17 cellular contexts compared by ENCODE assay signal in the genomic region with DNA sequence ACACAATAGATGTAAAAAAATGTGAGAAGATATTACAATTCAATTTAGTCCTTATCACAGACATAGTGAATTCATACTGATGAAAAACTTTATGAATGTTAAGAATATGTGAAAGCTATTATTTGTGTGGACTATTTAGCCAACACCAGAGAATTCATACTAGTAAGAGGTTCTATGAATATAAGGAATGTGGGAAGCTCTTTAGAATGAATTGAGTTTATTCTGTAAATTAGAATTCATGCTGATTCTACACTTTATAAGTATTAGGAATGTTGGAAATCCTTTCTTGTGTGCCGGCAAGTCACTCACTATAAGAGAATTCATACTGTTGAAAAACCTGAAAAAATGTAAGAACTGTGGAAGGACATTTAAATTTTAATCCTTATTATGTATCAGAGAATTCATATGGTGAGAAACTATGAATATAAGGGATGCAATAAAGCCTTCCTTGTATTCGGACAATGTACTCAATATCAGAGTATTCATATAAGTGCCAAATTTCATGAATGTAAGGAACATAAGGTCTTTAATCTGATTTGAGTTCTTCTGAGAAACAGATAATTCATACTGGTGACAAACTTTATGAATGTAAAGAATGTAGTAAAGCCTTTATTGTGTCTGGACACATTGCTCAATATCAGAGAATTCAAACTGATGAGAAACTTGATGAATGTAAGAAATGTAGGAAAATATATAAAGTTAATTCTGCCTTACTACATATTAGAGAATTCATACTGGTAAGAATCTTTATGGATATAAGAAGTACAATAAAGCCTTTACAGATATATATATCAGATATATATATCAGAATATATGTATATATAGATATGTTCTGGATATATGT. TPM values are rescaled to one million over a fixed set of nuclear protein-coding genes. Genes with fewer than 3 reads are reported as not detected.
DNase-seq lines count a peak whose midpoint lies in the region; ATAC-seq and TF ChIP-seq lines count a peak whose summit lies in the region.
"Had no signal": no experiment of that assay in that cellular context is flagged by ENCODE, and none has a peak within 500 bp of the region (broad histone marks: within the 10 kb centered on the region; RNA-seq: fewer than 3 reads in every experiment).

No MANE protein-coding gene starts in this region.

- ATAC-seq in HG02884 (IDR thresholded peaks at IDR 0.05; ENCODE audit: unreplicated experiment) = no peak

- no peaks in the 10 kb centered on the region for H3K4me1 ChIP-seq in GM23248 (ENCODE audit: insufficient read depth)
- H3K4me1 ChIP-seq in CD4-positive, alpha-beta memory T cell (ENCODE audit: insufficient read depth, low read length) = no peaks in the 10 kb centered on the region
- H3K4me1 ChIP-seq: BE2C had no signal

- no peak for TF ChIP-seq CTCF in choroid plexus epithelial cell (conservative IDR thresholded peaks at IDR 0.05; ENCODE audit: low read depth, low read length)

- H3K4me2 ChIP-seq in GM23248 (ENCODE audit: unreplicated experiment) = no peak overlapping the region

- intact Hi-C loops in CD4-positive, alpha-beta memory T cell (cut with micrococcal nuclease) = no loop called here

- H3F3A ChIP-seq in GM23248 (ENCODE audit: insufficient read depth) = peaks cover 8% of the 10 kb centered on the region; the same call in 1 of the 2 replicates

- 55 to 63% methylated on average over 2 of the region's 2 CpGs for WGBS in GM23248 (ENCODE audit: low coverage in 1 of 2, low lambda C conversion rate in 2 of 2, missing lambda C conversion rate in 2 of 2), 2 experiments

- H3K9ac ChIP-seq in GM23248 = no peak overlapping the region

- H3K4me1 Mint-ChIP-seq in CD4-positive, alpha-beta memory T cell = no peaks in the 10 kb centered on the region

- no peaks in the 10 kb centered on the region for H4K20me1 ChIP-seq in GM23248 (ENCODE audit: insufficient read depth)

- peaks cover 0 to 1% of the 10 kb centered on the region in 2 donors for H3K27me3 Mint-ChIP-seq in CD4-positive, alpha-beta memory T cell
- H3K27me3 Mint-ChIP-seq: CD4-positive, alpha-beta T cell had no signal

- H3K4me3 Mint-ChIP-seq in CD4-positive, alpha-beta memory T cell = no peak overlapping the region
- H3K4me3 Mint-ChIP-seq: CD4-positive, alpha-beta T cell had no signal

- CTCF ChIA-PET in CD4-positive, alpha-beta memory T cell (lab: Charles Lee; ENCODE audit: partially characterized antibody) = no interaction called here

- H3K9me2 ChIP-seq in GM23248 (ENCODE audit: insufficient read depth) = no peaks in the 10 kb centered on the region

- H3K27ac Mint-ChIP-seq in CD4-positive, alpha-beta memory T cell = no peak overlapping the region
- H3K27ac Mint-ChIP-seq: CD4-positive, alpha-beta T cell had no signal

- H3K36me3 Mint-ChIP-seq in CD4-positive, alpha-beta memory T cell = peaks cover 17 to 27% of the 10 kb centered on the region in 2 donors

- no peaks in the 10 kb centered on the region for H3K36me3 ChIP-seq in GM23248 (ENCODE audit: low read depth)
- no peaks in the 10 kb centered on the region for H3K36me3 ChIP-seq in CD4-positive, alpha-beta memory T cell (ENCODE audit: insufficient read depth, low read length)
- H3K36me3 ChIP-seq: BE2C had no signal

- in situ Hi-C loops in GM23248 (cut with MboI) (no loop called here), ACHN (cut with HindIII; ENCODE audit: low pct_ligation_motif_present, low pct_unique_long_range_greater_than_20kb, low sequenced_read_pairs) (no loop called here)

- peaks cover 25% of the 10 kb centered on the region for H3K9me3 ChIP-seq in GM23248 (ENCODE audit: low read depth)
- H3K9me3 ChIP-seq in CD4-positive, alpha-beta memory T cell (ENCODE audit: control insufficient read depth in 1 of 2, low read length in 2 of 2) = peaks cover 0 to 50% of the 10 kb centered on the region in 2 donors
- H3K9me3 ChIP-seq: BE2C had no signal

- H3K4me3 ChIP-seq in GM23248 = no peak overlapping the region
- no peak overlapping the region for H3K4me3 ChIP-seq in choroid plexus epithelial cell (ENCODE audit: low read depth, low read length)
- no peak overlapping the region for H3K4me3 ChIP-seq in CD4-positive, alpha-beta memory T cell (ENCODE audit: low read length in 2 of 2)

- H3K27ac ChIP-seq in GM23248 = no peak overlapping the region
- no peak overlapping the region for H3K27ac ChIP-seq in CD4-positive, alpha-beta memory T cell (ENCODE audit: low read depth, low read length)

- peaks cover 0 to 95% (median 80%) of the 10 kb centered on the region in 8 donors for H3K9me3 Mint-ChIP-seq in CD4-positive, alpha-beta memory T cell

- POLR2A ChIA-PET in CD4-positive, alpha-beta memory T cell (lab: Charles Lee; ENCODE audit: partially characterized antibody) = no interaction called here

- H2AFZ ChIP-seq in GM23248 = no peak overlapping the region

- no peaks in the 10 kb centered on the region for H3K27me3 ChIP-seq in GM23248 (replicated peaks; ENCODE audit: insufficient read depth)
- H3K27me3 ChIP-seq in CD4-positive, alpha-beta memory T cell (ENCODE audit: insufficient read depth, low read length) = no peaks in the 10 kb centered on the region
- H3K27me3 ChIP-seq: BE2C had no signal

- peak; percentile 0 for DNase-seq in GM23248
- DNase-seq in OCI-M1 (lab: John Stamatoyannopoulos, UW) = peak; percentile 4
- peak; percentile 2 for DNase-seq in choroid plexus epithelial cell (ENCODE audit: low read depth)
- DNase-seq in SHP77 treated with DMSO at 0.1 percent for 48 hours (lab: John Stamatoyannopoulos, UW) = no peak
- DNase-seq in CD4-positive, alpha-beta memory T cell = no peak
- DNase-seq in ACHN = no peak
- DNase-seq: BE2C; CD4-positive, alpha-beta T cell; DMS79 treated with DMSO at 0.1 percent for 48 hours; GF-D8; NCI-H1105 treated with DMSO at 0.1 percent for 48 hours; NCI-H1694 treated with DMSO at 0.1 percent for 48 hours; NCI-H345; NCI-H526 treated with DMSO at 0.1 percent for 48 hours; SIG-M5 had no signal

- H3K79me2 ChIP-seq in GM23248 (ENCODE audit: insufficient read depth) = no peaks in the 10 kb centered on the region

RNA-seq across cellular contexts. Expression of a gene that starts 21.5 kb away (rescaled TPM):
- total RNA-seq in GM23248 (2014; rRNA removed; shearing (Covaris generic)) = not detected in 2 replicates
- polyA plus RNA-seq in GM23248 (2016; fragmentation: Nextera tagmentation; extraction: Ambion mirVana) = not detected in 2 replicates
- not detected for total RNA-seq in CD4-positive, alpha-beta memory T cell
- not detected for polyA plus RNA-seq in CD4-positive, alpha-beta memory T cell
- total RNA-seq: CD4-positive, alpha-beta T cell had no signal

RNA-seq across cellular contexts. Expression of a gene that starts 30.3 kb away (rescaled TPM):
- total RNA-seq in GM23248 (2014; rRNA removed; shearing (Covaris generic)) = not detected in 2 replicates
- 0.06 TPM in 1 of 2 replicates, not detected in the other for polyA plus RNA-seq in GM23248 (2016; fragmentation: Nextera tagmentation; extraction: Ambion mirVana)
- not detected for total RNA-seq in CD4-positive, alpha-beta memory T cell
- polyA plus RNA-seq in CD4-positive, alpha-beta memory T cell = not detected
- total RNA-seq: CD4-positive, alpha-beta T cell; LHCN-M2 had no signal

RNA-seq across cellular contexts. Expression of a gene that starts 36.5 kb away (rescaled TPM):
- not detected in 2 replicates for total RNA-seq in GM23248 (2014; rRNA removed; shearing (Covaris generic))
- polyA plus RNA-seq in GM23248 (2016; fragmentation: Nextera tagmentation; extraction: Ambion mirVana) = 0.05 and 0.09 TPM in 2 replicates
- total RNA-seq in CD4-positive, alpha-beta memory T cell = not detected
- not detected for polyA plus RNA-seq in CD4-positive, alpha-beta memory T cell
- total RNA-seq: CD4-positive, alpha-beta T cell had no signal

RNA-seq across cellular contexts. Expression of a gene that starts 42.5 kb away (rescaled TPM):
- total RNA-seq in GM23248 (2014; rRNA removed; shearing (Covaris generic)) = not detected in 2 replicates
- polyA plus RNA-seq in GM23248 (2016; fragmentation: Nextera tagmentation; extraction: Ambion mirVana) = not detected in 2 replicates
- not detected for total RNA-seq in CD4-positive, alpha-beta memory T cell
- polyA plus RNA-seq in CD4-positive, alpha-beta memory T cell = not detected
- total RNA-seq: CD4-positive, alpha-beta T cell had no signal

RNA-seq across cellular contexts. Expression of a gene that starts 57.0 kb away (rescaled TPM):
- not detected in 2 replicates for total RNA-seq in GM23248 (2014; rRNA removed; shearing (Covaris generic))
- polyA plus RNA-seq in GM23248 (2016; fragmentation: Nextera tagmentation; extraction: Ambion mirVana) = not detected in 2 replicates
- total RNA-seq in CD4-positive, alpha-beta memory T cell = not detected
- polyA plus RNA-seq in CD4-positive, alpha-beta memory T cell = not detected
- total RNA-seq: CD4-positive, alpha-beta T cell; LHCN-M2 had no signal

Comparison
In these comparisons a context has a peak if more than half of its experiments do, and no peak if none do; other contexts are left out.
1. DNase-seq: peak in GM23248 (single experiment), OCI-M1 (single experiment) and choroid plexus epithelial cell (single experiment); none in SHP77 treated with DMSO at 0.1 percent for 48 hours (single experiment), CD4-positive, alpha-beta memory T cell (0 of 5) and ACHN (single experiment).